19 cellular contexts compared by ENCODE assay signal in genomic region chr2:86491088-86491487, GRCh38. TPM values are rescaled to one million over a fixed set of nuclear protein-coding genes. Genes with fewer than 3 reads are reported as not detected.
DNase-seq lines count a peak whose midpoint lies in the region; ATAC-seq and TF ChIP-seq lines count a peak whose summit lies in the region.
"Had no signal": no experiment of that assay in that cellular context is flagged by ENCODE, and none has a peak within 500 bp of the region (broad histone marks: within the 10 kb centered on the region; RNA-seq: fewer than 3 reads in every experiment).

No MANE protein-coding gene starts in this region.

- H3K9me3 Mint-ChIP-seq in activated T-helper 17 cell treated with anti-CD3 and anti-CD28 coated beads, Interleukin-2, amount 50 U/mL, for 72 hours: no peaks in the 10 kb centered on the region
- H3K9me3 Mint-ChIP-seq in mesothelial cell of epicardium: peaks cover 20% of the 10 kb centered on the region

- TF ChIP-seq CTCF in right atrium auricular region (IDR thresholded peaks at IDR 0.05) (no peak), mesothelial cell of epicardium (IDR thresholded peaks at IDR 0.05; ENCODE audit: unreplicated experiment) (no peak), brain microvascular endothelial cell (IDR thresholded peaks at IDR 0.05; ENCODE audit: low read depth, low read length, missing control alignments) (no peak)

- no peaks in the 10 kb centered on the region for H3K27me3 Mint-ChIP-seq in activated T-helper 17 cell treated with anti-CD3 and anti-CD28 coated beads, Interleukin-2, amount 50 U/mL, for 72 hours
- H3K27me3 Mint-ChIP-seq in mesothelial cell of epicardium (ENCODE audit: low read depth): no peaks in the 10 kb centered on the region
- H3K27me3 Mint-ChIP-seq: activated CD4-positive, alpha-beta T cell treated with anti-CD3 and anti-CD28 coated beads for 36 hours had no signal

- in situ Hi-C loops in brain microvascular endothelial cell (cut with HindIII; ENCODE audit: low pct_ligation_motif_present, low sequenced_read_pairs): no loop called here

- peaks cover 80% of the 10 kb centered on the region for H3K36me3 ChIP-seq in right atrium auricular region
- peaks cover 62% of the 10 kb centered on the region for H3K36me3 ChIP-seq in brain microvascular endothelial cell (replicated peaks)

- peaks cover 0 to 16% of the 10 kb centered on the region in 2 donors for H3K4me1 ChIP-seq in right atrium auricular region

- no peak overlapping the region for H3K4me3 ChIP-seq in right atrium auricular region
- no peak overlapping the region for H3K4me3 ChIP-seq in brain microvascular endothelial cell (ENCODE audit: low read depth, low read length)
- H3K4me3 ChIP-seq: GM23248, MG63, thyroid gland had no signal

- H3K27ac Mint-ChIP-seq in activated T-helper 17 cell treated with anti-CD3 and anti-CD28 coated beads, Interleukin-2, amount 50 U/mL, for 72 hours: peak overlapping the region; percentile 14
- peak overlapping the region; percentile 97 for H3K27ac Mint-ChIP-seq in mesothelial cell of epicardium
- H3K27ac Mint-ChIP-seq: activated T-helper 2 cell treated with anti-CD3 and anti-CD28 coated beads, Interferon-gamma antibody, Interleukin-2, Interleukin-4, amounts not matched to agents 10 μg/mL and 5 μg/mL and 100 μg/mL, durations not matched to agents 14 hours and 24 hours and 36 hours; CD14-positive monocyte had no signal

- no peak for DNase-seq in right atrium auricular region (ENCODE audit: low spot score)
- no peak for DNase-seq in left ventricle myocardium superior
- no peak for DNase-seq in mesothelial cell of epicardium (ENCODE audit: low spot score in 2 of 2, unreplicated experiment in 2 of 2)
- DNase-seq in NCI-H1105 treated with DMSO at 0.1 percent for 48 hours (lab: John Stamatoyannopoulos, UW): no peak
- DNase-seq in brain microvascular endothelial cell: no peak
- no peak for DNase-seq in HuH-7 (ENCODE audit: low spot score)
- DNase-seq: activated CD4-positive, alpha-beta T cell treated with anti-CD3 and anti-CD28 coated beads for 36 hours; amniotic stem cell; effector memory CD4-positive, alpha-beta T cell; GM23248; left colon; MG63; thyroid gland had no signal

- no peaks in the 10 kb centered on the region for H3K27me3 ChIP-seq in right atrium auricular region
- H3K27me3 ChIP-seq in brain microvascular endothelial cell (replicated peaks): no peaks in the 10 kb centered on the region
- H3K27me3 ChIP-seq: MG63, neutrophil, thyroid gland had no signal

- no peaks in the 10 kb centered on the region for H3K9me3 ChIP-seq in right atrium auricular region
- H3K9me3 ChIP-seq: MG63, neutrophil, thyroid gland had no signal

- H3K4me1 Mint-ChIP-seq in activated T-helper 17 cell treated with anti-CD3 and anti-CD28 coated beads, Interleukin-2, amount 50 U/mL, for 72 hours: peaks cover 13% of the 10 kb centered on the region
- peaks cover 25% of the 10 kb centered on the region for H3K4me1 Mint-ChIP-seq in mesothelial cell of epicardium
- H3K4me1 Mint-ChIP-seq: CD14-positive monocyte had no signal

- no peak overlapping the region for H3K4me3 Mint-ChIP-seq in activated T-helper 17 cell treated with anti-CD3 and anti-CD28 coated beads, Interleukin-2, amount 50 U/mL, for 72 hours
- H3K4me3 Mint-ChIP-seq in mesothelial cell of epicardium: no peak overlapping the region
- H3K4me3 Mint-ChIP-seq: activated CD4-positive, alpha-beta T cell treated with anti-CD3 and anti-CD28 coated beads for 36 hours; CD14-positive monocyte had no signal

- ATAC-seq in left ventricle myocardium superior: no peak
- no peak for ATAC-seq in activated T-helper 17 cell treated with anti-CD3 and anti-CD28 coated beads, Interleukin-2, amount 50 U/mL, for 72 hours (replicated peaks)
- ATAC-seq: activated CD4-positive, alpha-beta T cell treated with anti-CD3 and anti-CD28 coated beads for 36 hours; esophagus mucosa had no signal

- peaks cover 100% of the 10 kb centered on the region for H3K36me3 Mint-ChIP-seq in activated T-helper 17 cell treated with anti-CD3 and anti-CD28 coated beads, Interleukin-2, amount 50 U/mL, for 72 hours (ENCODE audit: low read depth)
- peaks cover 78% of the 10 kb centered on the region for H3K36me3 Mint-ChIP-seq in mesothelial cell of epicardium

- intact Hi-C loops in left ventricle myocardium superior (cut with micrococcal nuclease): no loop called here

- H3K27ac ChIP-seq in right atrium auricular region (peak overlapping the region; percentile 3 to 58), temporal lobe (ENCODE audit: low read depth, low read length) (peak overlapping the region; percentile 2), brain microvascular endothelial cell (no peak overlapping the region)
- H3K27ac ChIP-seq: GM23248, neutrophil, thyroid gland had no signal

RNA-seq across cellular contexts. Expression of gene KDM3A, which starts 49.9 kb away (rescaled TPM):
- total RNA-seq in right atrium auricular region: 10 to 100 TPM; 22.3 to 33.1 TPM
- 35.6 TPM for total RNA-seq in left ventricle myocardium superior
- 100 to 1,000 TPM in 1 of 2 donors, 10 to 100 TPM in 1; 86.5 to 204 TPM for total RNA-seq in activated T-helper 17 cell treated with anti-CD3 and anti-CD28 coated beads, Interleukin-2, amount 50 U/mL, for 72 hours
- total RNA-seq in mesothelial cell of epicardium: 103 to 113 TPM (median 108 TPM) in 3 replicates
- total RNA-seq in temporal lobe: 46.5 TPM
